ENCODE assay signal across 24 cellular contexts in the genomic region with DNA sequence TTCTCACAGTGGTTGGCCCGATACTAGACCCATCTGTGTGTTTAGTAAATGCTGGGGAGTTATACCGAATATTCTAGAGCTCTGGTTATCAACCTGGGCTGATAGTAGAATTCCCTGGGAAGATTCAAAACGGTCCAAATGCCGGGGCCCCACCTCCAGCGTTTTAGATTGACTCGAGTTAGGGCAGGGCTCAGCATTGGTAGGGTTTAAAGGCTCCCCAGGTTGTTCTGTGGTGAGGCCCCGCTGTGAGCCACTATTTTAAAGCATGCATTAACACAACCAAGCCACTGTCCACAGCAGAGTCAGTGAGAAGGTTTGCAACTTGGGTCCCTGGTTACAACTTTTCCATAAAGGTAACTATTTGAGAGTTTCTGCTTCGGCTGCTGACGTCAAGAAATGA.
"Had no signal": no experiment of that assay in that cellular context is flagged by ENCODE, and none has a peak within 500 bp of the region (broad histone marks: within the 10 kb centered on the region; RNA-seq: fewer than 3 reads in every experiment).

No MANE protein-coding gene starts in this region.

- H3K4me1 Mint-ChIP-seq: IgD-negative memory B cell had no signal

- H3K9me2 ChIP-seq: SK-N-SH had no signal

- H3K27ac Mint-ChIP-seq: IgD-negative memory B cell had no signal

- H3K4me3 ChIP-seq: K562 had no signal

- H3K36me3 Mint-ChIP-seq: IgD-negative memory B cell had no signal

- ATAC-seq: K562, Panc1, PC-3 had no signal

- H3K27ac ChIP-seq: HL-60, KMS-11, RWPE1 had no signal

- H3K9me3 ChIP-seq: SK-N-SH had no signal

- DNase-seq: Kasumi-1, MM.1S, NCI-H1092 treated with DMSO at 0.1 percent for 48 hours, NCI-H1436, NCI-H187, NCI-H2029, NCI-H2081 treated with DMSO at 0.1 percent for 48 hours, NCI-H2171, NCI-H226, NCI-H446, NCI-H510A, NCI-H524 treated with DMSO at 0.1 percent for 48 hours, NCI-H69, NCI-H774, PC-3, SHP77, SK-N-SH, SW 1271 had no signal

- H3K4me2 ChIP-seq: KMS-11, SK-N-SH had no signal

- H3K4me3 Mint-ChIP-seq: IgD-negative memory B cell had no signal
